In the genomic region with DNA sequence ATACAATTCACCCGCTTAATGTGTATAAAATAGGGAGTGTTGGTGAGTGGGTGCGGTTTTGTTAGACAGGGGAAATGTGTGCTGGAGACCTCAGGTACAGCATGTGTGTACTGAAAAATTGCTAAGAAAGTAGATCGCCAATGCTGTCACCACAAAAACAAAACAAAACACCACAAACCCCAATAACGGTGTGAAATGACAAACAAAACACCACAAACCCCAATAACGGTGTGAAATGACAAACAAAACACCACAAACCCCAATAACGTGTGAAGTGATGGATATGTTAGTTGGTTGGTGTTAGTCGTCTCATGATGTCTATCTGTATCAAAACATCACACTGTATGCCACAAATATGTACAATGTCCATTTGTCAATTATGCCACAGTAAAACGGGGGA, we compare ENCODE assay signal across 18 cellular contexts.
"Had no signal": no experiment of that assay in that cellular context is flagged by ENCODE, and none has a peak within 500 bp of the region (broad histone marks: within the 10 kb centered on the region; RNA-seq: fewer than 3 reads in every experiment).

No MANE protein-coding gene starts in this region.

- H3K4me3 ChIP-seq: gastrocnemius medialis, heart right ventricle, lung, tibial nerve, uterus had no signal

- H3K27me3 Mint-ChIP-seq: activated CD4-positive, alpha-beta memory T cell treated with anti-CD3 and anti-CD28 coated beads for 36 hours; activated naive CD8-positive, alpha-beta T cell treated with anti-CD3 and anti-CD28 coated beads for 36 hours had no signal

- H3K36me3 ChIP-seq: gastrocnemius medialis, heart right ventricle, tibial nerve, uterus had no signal

- H3K27ac Mint-ChIP-seq: activated CD4-positive, alpha-beta memory T cell treated with anti-CD3 and anti-CD28 coated beads for 36 hours; activated naive CD8-positive, alpha-beta T cell treated with anti-CD3 and anti-CD28 coated beads for 36 hours; endodermal cell; naive B cell had no signal

- H3K27me3 ChIP-seq: gastrocnemius medialis, heart right ventricle, tibial nerve, uterus had no signal

- H3K9me3 ChIP-seq: gastrocnemius medialis, heart right ventricle, tibial nerve, uterus had no signal

- H3K4me1 ChIP-seq: gastrocnemius medialis, heart right ventricle, uterus had no signal

- H3K4me3 Mint-ChIP-seq: activated CD4-positive, alpha-beta memory T cell treated with anti-CD3 and anti-CD28 coated beads for 36 hours; activated naive CD8-positive, alpha-beta T cell treated with anti-CD3 and anti-CD28 coated beads for 36 hours; endodermal cell; naive B cell had no signal

- ATAC-seq: gastrocnemius medialis, heart right ventricle, left colon had no signal

- H3K9me3 Mint-ChIP-seq: activated CD4-positive, alpha-beta memory T cell treated with anti-CD3 and anti-CD28 coated beads for 36 hours; activated naive CD8-positive, alpha-beta T cell treated with anti-CD3 and anti-CD28 coated beads for 36 hours; endodermal cell; naive B cell had no signal

- H3K36me3 Mint-ChIP-seq: activated CD4-positive, alpha-beta memory T cell treated with anti-CD3 and anti-CD28 coated beads for 36 hours; activated naive CD8-positive, alpha-beta T cell treated with anti-CD3 and anti-CD28 coated beads for 36 hours; naive B cell had no signal

- H3K27ac ChIP-seq: gastrocnemius medialis, heart right ventricle, uterus had no signal

- H3K4me1 Mint-ChIP-seq: activated naive CD8-positive, alpha-beta T cell treated with anti-CD3 and anti-CD28 coated beads for 36 hours; endodermal cell; naive B cell had no signal

- DNase-seq: activated CD4-positive, alpha-beta memory T cell treated with anti-CD3 and anti-CD28 coated beads for 36 hours; activated CD4-positive, CD25-positive, alpha-beta regulatory T cell treated with anti-CD3 and anti-CD28 coated beads, Interleukin-2, amount 50 U/mL, for 72 hours; activated naive CD8-positive, alpha-beta T cell treated with anti-CD3 and anti-CD28 coated beads for 36 hours; activated T-cell treated with anti-CD3 and anti-CD28 coated beads, Interleukin-2, amount 50 U/mL, for 48 hours; dermis blood vessel endothelial cell; endodermal cell; erythroblast; gastrocnemius medialis; heart right ventricle; left colon; naive B cell; retina; stimulated activated CD4-positive, alpha-beta T cell treated with anti-CD3 and anti-CD28 coated beads, Interleukin-15, amount 100 ng/mL, for 24 hours; stimulated activated CD4-positive, alpha-beta T cell treated with anti-CD3 and anti-CD28 coated beads, Interleukin-4, amount 100 ng/mL, for 1 hour; stimulated activated naive CD4-positive, alpha-beta T cell; uterus had no signal
